Comparison of ENCODE assay signal across 18 cellular contexts in the genomic region with DNA sequence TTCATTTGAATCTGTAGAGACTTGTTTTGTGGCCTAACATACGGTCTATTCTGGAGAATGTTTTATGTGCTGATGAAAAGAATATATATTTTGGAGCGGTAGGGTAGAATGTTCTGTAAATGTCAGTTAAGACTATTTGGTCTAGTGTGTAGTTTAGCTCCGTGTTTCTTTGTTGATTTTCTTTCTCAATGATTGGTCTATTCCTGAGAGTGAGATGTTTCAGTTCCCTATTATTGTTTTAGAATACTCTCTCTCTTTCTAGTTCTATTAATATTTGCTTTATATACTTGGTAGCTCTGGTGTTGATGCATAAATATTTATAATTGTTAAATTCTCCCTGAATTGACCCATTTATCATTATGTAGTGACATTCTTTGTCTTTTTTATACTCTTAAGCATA.
DNase-seq lines count a peak whose midpoint lies in the region; ATAC-seq, FAIRE-seq and TF ChIP-seq lines count a peak whose summit lies in the region.
"Had no signal": no experiment of that assay in that cellular context is flagged by ENCODE, and none has a peak within 500 bp of the region (broad histone marks: within the 10 kb centered on the region; RNA-seq: fewer than 3 reads in every experiment).

No MANE protein-coding gene starts in this region.

- H3K36me3 ChIP-seq in Caco-2 (ENCODE audit: control insufficient read depth, insufficient read depth, low read length) (no peaks in the 10 kb centered on the region), body of pancreas (replicated peaks in 1 of 2; ENCODE audit: insufficient read depth in 1 of 2, low read depth in 2 of 2) (no peaks in the 10 kb centered on the region)
- H3K36me3 ChIP-seq: SJSA1 had no signal

- POLR2A ChIA-PET in Caco-2 (lab: Charles Lee): no interaction called here

- peak; percentile 78 for ATAC-seq in GM18858 (IDR thresholded peaks at IDR 0.05; ENCODE audit: unreplicated experiment)
- peak; percentile 68 for ATAC-seq in GM19438 (IDR thresholded peaks at IDR 0.05; ENCODE audit: low read depth, unreplicated experiment)
- ATAC-seq in HG02852 (IDR thresholded peaks at IDR 0.05; ENCODE audit: unreplicated experiment): peak; percentile 64
- no peak for ATAC-seq in body of pancreas

- TF ChIP-seq POLR2A in body of pancreas (IDR thresholded peaks at IDR 0.05): no peak

- H3K9me3 ChIP-seq in Caco-2 (no peaks in the 10 kb centered on the region), body of pancreas (no peaks in the 10 kb centered on the region)
- H3K9me3 ChIP-seq: SJSA1 had no signal

- H3K4me1 ChIP-seq in Caco-2: no peaks in the 10 kb centered on the region
- H3K4me1 ChIP-seq in body of pancreas: no peaks in the 10 kb centered on the region
- H3K4me1 ChIP-seq: SJSA1 had no signal

- H3K4me3 ChIP-seq in Caco-2 (ENCODE audit: low read depth, low read length) (no peak overlapping the region), body of pancreas (no peak overlapping the region)
- H3K4me3 ChIP-seq: PC-9, SJSA1 had no signal

- no peaks in the 10 kb centered on the region for H3K4me1 Mint-ChIP-seq in Caco-2 (ENCODE audit: low read depth, unreplicated experiment)

- no peaks in the 10 kb centered on the region for H3K9me3 Mint-ChIP-seq in Caco-2 (ENCODE audit: unreplicated experiment)

- no TSS peak for BruUV-seq in Caco-2 (replicated peaks; lab: Mats Ljungman, UMichigan)

- no peaks in the 10 kb centered on the region for H3K27me3 Mint-ChIP-seq in Caco-2 (ENCODE audit: insufficient read depth, unreplicated experiment)

- peak; percentile 45 for FAIRE-seq in islet of Langerhans (lab: Jason Lieb, UNC)
- no peak for FAIRE-seq in urothelium cell line (lab: Jason Lieb, UNC)

- DNase-seq in Caco-2 (no peak), body of pancreas (no peak), urothelium cell line (ENCODE audit: low spot score) (no peak)
- DNase-seq: GF-D8, KBM-7, NCI-H1048, NCI-H1436 treated with DMSO at 0.1 percent for 48 hours, NCI-H2081, NCI-H510A, NCI-H82, PC-9, SW 1271 had no signal

- intact Hi-C loops in Caco-2 (cut with micrococcal nuclease; ENCODE audit: unreplicated experiment): no loop called here
- intact Hi-C loops in body of pancreas (cut with DNase I): no loop called here

- H3K4me3 Mint-ChIP-seq in Caco-2 (ENCODE audit: unreplicated experiment): no peak overlapping the region

- no peaks in the 10 kb centered on the region for H3K36me3 Mint-ChIP-seq in Caco-2 (ENCODE audit: insufficient read depth, unreplicated experiment)

- no peaks in the 10 kb centered on the region for H3K27me3 ChIP-seq in Caco-2 (replicated peaks; ENCODE audit: control insufficient read depth, insufficient read depth, low read length)
- H3K27me3 ChIP-seq in body of pancreas: no peaks in the 10 kb centered on the region
- H3K27me3 ChIP-seq: SJSA1 had no signal

- WGBS in body of pancreas, 2 donors: 65 to 70% methylated on average over 3 of the region's 3 CpGs

- no peak overlapping the region for H3K27ac Mint-ChIP-seq in Caco-2 (ENCODE audit: unreplicated experiment)

- TF ChIP-seq CTCF in Caco-2 (IDR thresholded peaks at IDR 0.05; ENCODE audit: insufficient read depth in 1 of 2, low read depth in 1 of 2, low read length in 1 of 2, severe bottlenecking in 1 of 2, unreplicated experiment in 1 of 2) (no peak), body of pancreas (IDR thresholded peaks at IDR 0.05) (no peak)

- CTCF ChIA-PET in Caco-2 (lab: Charles Lee): no interaction called here

- no peak overlapping the region for H3K27ac ChIP-seq in body of pancreas
- H3K27ac ChIP-seq: C4-2B, PC-9, SJSA1 had no signal
